In genomic region chr2:109128466-109129355, GRCh38 we compare ENCODE assay signal across 7 cellular contexts. TPM values are rescaled to one million over a fixed set of nuclear protein-coding genes. Genes with fewer than 3 reads are reported as not detected.
A peak's percentile ranks its signal among the peaks of the same experiment; 100 is the strongest.
DNase-seq lines count a peak whose midpoint lies in the region; ATAC-seq and TF ChIP-seq lines count a peak whose summit lies in the region.

Gene SH3RF3 (plus strand): TSS chr2:109129205.

- H3K27me3 ChIP-seq in endodermal cell (ENCODE audit: control insufficient read depth, insufficient read depth, low read length, poor library complexity, severe bottlenecking): peaks cover 50% of the 10 kb centered on the region

- H3K36me3 Mint-ChIP-seq in activated CD4-positive, alpha-beta T cell treated with anti-CD3 and anti-CD28 coated beads, Interleukin-2, amount 10 ng/mL, durations not matched to agents 24 days and 14 days (ENCODE audit: low read depth): no peaks in the 10 kb centered on the region
- no peaks in the 10 kb centered on the region for H3K36me3 Mint-ChIP-seq in endodermal cell (ENCODE audit: low read depth)
- H3K36me3 Mint-ChIP-seq in memory B cell: no peaks in the 10 kb centered on the region

- H3K9ac ChIP-seq in endodermal cell (ENCODE audit: extremely low read depth, low read length, poor library complexity, severe bottlenecking): no peak within 1 kb of the TSS

- no peaks in the 10 kb centered on the region for H3K36me3 ChIP-seq in endodermal cell (ENCODE audit: control insufficient read depth, insufficient read depth, low read length)

- TF ChIP-seq CTCF in GM12875 (IDR thresholded peaks at IDR 0.05; ENCODE audit: borderline replicate concordance, insufficient read depth, low read depth, low read length) (no peak), endodermal cell (conservative IDR thresholded peaks at IDR 0.05) (peak; percentile 12)

- WGBS in endodermal cell (ENCODE audit: insufficient coverage in 1 of 2, insufficient read length in 1 of 2), 2 experiments: 0% methylated on average over 39 to 102 of the region's 102 CpGs

- ATAC-seq in HG03342 (IDR thresholded peaks at IDR 0.05; ENCODE audit: unreplicated experiment) (peak; percentile 21), memory B cell (ENCODE audit: low read depth) (no peak), HG02884 (IDR thresholded peaks at IDR 0.05; ENCODE audit: unreplicated experiment) (no peak)

- H3K27ac ChIP-seq in endodermal cell (ENCODE audit: low read depth, low read length) (no peak within 1 kb of the TSS), substantia nigra (ENCODE audit: low read depth, low read length, poor library complexity, severe bottlenecking) (peak within 1 kb of the TSS; percentile 17)

- peak; percentile 77 for DNase-seq in activated CD4-positive, alpha-beta T cell treated with anti-CD3 and anti-CD28 coated beads, Interleukin-2, amount 10 ng/mL, durations not matched to agents 24 days and 14 days
- peak; percentile 82 for DNase-seq in endodermal cell
- peak in 1 of 2 donors; percentile 13 for DNase-seq in memory B cell (ENCODE audit: low spot score in 2 of 2)
- peak in 12 of 49 donors; percentile 12 to 50 (median 28) for DNase-seq in substantia nigra (lab: John Stamatoyannopoulos, UW)

- no peak within 1 kb of the TSS for H3K27ac Mint-ChIP-seq in activated CD4-positive, alpha-beta T cell treated with anti-CD3 and anti-CD28 coated beads, Interleukin-2, amount 10 ng/mL, durations not matched to agents 24 days and 14 days
- H3K27ac Mint-ChIP-seq in endodermal cell: no peak within 1 kb of the TSS
- no peak within 1 kb of the TSS for H3K27ac Mint-ChIP-seq in memory B cell

- peaks cover 22% of the 10 kb centered on the region for H3K4me1 Mint-ChIP-seq in activated CD4-positive, alpha-beta T cell treated with anti-CD3 and anti-CD28 coated beads, Interleukin-2, amount 10 ng/mL, durations not matched to agents 24 days and 14 days
- peaks cover 14% of the 10 kb centered on the region for H3K4me1 Mint-ChIP-seq in endodermal cell
- peaks cover 8% of the 10 kb centered on the region for H3K4me1 Mint-ChIP-seq in memory B cell

- H3K9me3 ChIP-seq in endodermal cell (ENCODE audit: control insufficient read depth, low read length): no peaks in the 10 kb centered on the region

- H3K4me3 Mint-ChIP-seq in activated CD4-positive, alpha-beta T cell treated with anti-CD3 and anti-CD28 coated beads, Interleukin-2, amount 10 ng/mL, durations not matched to agents 24 days and 14 days: peak within 1 kb of the TSS; percentile 86
- H3K4me3 Mint-ChIP-seq in endodermal cell (peak within 1 kb of the TSS; percentile 64), memory B cell (peak within 1 kb of the TSS; percentile 82)

- no peaks in the 10 kb centered on the region for H3K4me1 ChIP-seq in endodermal cell (ENCODE audit: control insufficient read depth, insufficient read depth, low read length)

- H3K4me3 ChIP-seq in GM12875 (ENCODE audit: low read depth, low read length): peak within 1 kb of the TSS; percentile 13
- H3K4me3 ChIP-seq in endodermal cell (ENCODE audit: low read length): peak within 1 kb of the TSS; percentile 77

- H3K27me3 Mint-ChIP-seq in activated CD4-positive, alpha-beta T cell treated with anti-CD3 and anti-CD28 coated beads, Interleukin-2, amount 10 ng/mL, durations not matched to agents 24 days and 14 days: peaks cover 52% of the 10 kb centered on the region
- H3K27me3 Mint-ChIP-seq in endodermal cell (ENCODE audit: insufficient read depth): peaks cover 60% of the 10 kb centered on the region
- H3K27me3 Mint-ChIP-seq in memory B cell: peaks cover 13% of the 10 kb centered on the region

- intact Hi-C loops in activated CD4-positive, alpha-beta T cell treated with anti-CD3 and anti-CD28 coated beads, Interleukin-2, amount 10 ng/mL, durations not matched to agents 24 days and 14 days (cut with micrococcal nuclease): loop anchor here (1.0 to 10.0 kb wide), 4 partner anchors 86 to 382 kb away; no protein-coding TSS in a partner anchor

- no peaks in the 10 kb centered on the region for H3K9me3 Mint-ChIP-seq in activated CD4-positive, alpha-beta T cell treated with anti-CD3 and anti-CD28 coated beads, Interleukin-2, amount 10 ng/mL, durations not matched to agents 24 days and 14 days
- H3K9me3 Mint-ChIP-seq in endodermal cell (no peaks in the 10 kb centered on the region), memory B cell (no peaks in the 10 kb centered on the region)

RNA-seq across cellular contexts. Expression of gene SH3RF3, which starts in this region (rescaled TPM):
- 0.47 TPM in 2 replicates for total RNA-seq in activated CD4-positive, alpha-beta T cell treated with anti-CD3 and anti-CD28 coated beads, Interleukin-2, amount 10 ng/mL, durations not matched to agents 24 days and 14 days
- total RNA-seq in endodermal cell: 1 to 10 TPM; 1.5 to 1.8 TPM
- 1.7 TPM for polyA plus RNA-seq in endodermal cell (2013, experiment 1 of 2)
- polyA plus RNA-seq in endodermal cell (2013, experiment 2 of 2): 1.8 TPM

Comparison
In these comparisons a context has a peak if more than half of its experiments do, and no peak if none do; other contexts are left out.
1. Peak in DNase-seq in activated CD4-positive, alpha-beta T cell treated with anti-CD3 and anti-CD28 coated beads, Interleukin-2, amount 10 ng/mL, durations not matched to agents 24 days and 14 days; RNA of the gene not detected or under 1 TPM.